ENCODE assay signal across 9 cellular contexts in genomic region chr17:17808706-17809432, GRCh38. TPM values are rescaled to one million over a fixed set of nuclear protein-coding genes. Genes with fewer than 3 reads are reported as not detected.
DNase-seq lines count a peak whose midpoint lies in the region; ATAC-seq, FAIRE-seq and TF ChIP-seq lines count a peak whose summit lies in the region.
"Had no signal": no experiment of that assay in that cellular context is flagged by ENCODE, and none has a peak within 500 bp of the region (broad histone marks: within the 10 kb centered on the region; RNA-seq: fewer than 3 reads in every experiment).

No MANE protein-coding gene starts in this region.

- ATAC-seq in HCT116 (no peak), HepG2 (no peak), GM18870 (IDR thresholded peaks at IDR 0.05; ENCODE audit: unreplicated experiment) (no peak)

- peaks cover 8 to 34% of the 10 kb centered on the region in 2 experiments; a peak in 3 of 4 replicates for H3K4me1 ChIP-seq in HCT116 (ENCODE audit: control insufficient read depth in 1 of 2, insufficient read depth in 2 of 2, low read length in 2 of 2)
- peaks cover 47% of the 10 kb centered on the region for H3K4me1 ChIP-seq in HepG2 (ENCODE audit: insufficient read depth, low read length)
- H3K4me1 ChIP-seq in BE2C, result peaks cover 14% of the 10 kb centered on the region

- CTCF ChIA-PET in HCT116 (lab: Charles Lee) (interaction anchor here (1.1 kb wide), 1 partner anchor 110 kb away, joined by 4 read pairs; no protein-coding TSS in a partner anchor), HepG2 (lab: Yijun Ruan, JAX; ENCODE audit: low intra/inter-chr PET ratio, low total read pairs) (no interaction called here)

- TF ChIP-seq POLR2A in HCT116 (IDR thresholded peaks at IDR 0.05; ENCODE audit: borderline replicate concordance, extremely low read depth, insufficient read depth, insufficient read length) (no peak), HepG2 (IDR thresholded peaks at IDR 0.05; ENCODE audit: insufficient read depth in 1 of 2, low read depth in 2 of 2, low read length in 2 of 2) (no peak)

- H3K27me3 ChIP-seq in GM06990 (replicated peaks; ENCODE audit: control insufficient read depth, insufficient read depth, low read length) (no peaks in the 10 kb centered on the region), HCT116 (ENCODE audit: insufficient read depth, low read length) (no peaks in the 10 kb centered on the region), HepG2 (ENCODE audit: control insufficient read depth in 1 of 2, insufficient read depth in 2 of 2, low read length in 2 of 2) (no peaks in the 10 kb centered on the region), BE2C (no peaks in the 10 kb centered on the region)

- POLR2A ChIA-PET in HCT116 (lab: Charles Lee) (interaction anchor here (0.7 to 2.1 kb wide), 2 partner anchors 24 to 27 kb away, joined by 4 to 6 read pairs; partner anchors contain the start of gene SREBF1), HepG2 (lab: Yijun Ruan, JAX) (no interaction called here)

- peaks cover 6% of the 10 kb centered on the region; the same call in 1 of the 2 replicates for H3K79me2 ChIP-seq in HCT116 (ENCODE audit: insufficient read depth, low read length)
- H3K79me2 ChIP-seq in HepG2 (ENCODE audit: insufficient read depth, low read length), result no peaks in the 10 kb centered on the region

- H3K27ac ChIP-seq in HCT116 (ENCODE audit: low read depth, low read length) (peak overlapping the region; percentile 18; the same call in 1 of the 2 replicates), HepG2 (ENCODE audit: extremely low read length, insufficient read depth, low read length) (no peak overlapping the region)

- RAD21 ChIA-PET in HCT116 (lab: Charles Lee; ENCODE audit: low non-redundant PET in 1 of 2, low total read pairs in 2 of 2, uncharacterized antibody in 2 of 2, unreplicated experiment in 2 of 2), result interaction anchor here in 1 of 2 experiments (0.6 kb wide), 1 partner anchor 35 kb away, joined by 4 read pairs; no protein-coding TSS in a partner anchor

- no peak for FAIRE-seq in HepG2 (lab: Jason Lieb, UNC)

- H3K36me3 ChIP-seq in GM06990 (ENCODE audit: control insufficient read depth, insufficient read depth, low read length), result peaks cover 11% of the 10 kb centered on the region
- H3K36me3 ChIP-seq in HCT116 (ENCODE audit: control insufficient read depth in 1 of 2, insufficient read depth in 2 of 2, low read length in 2 of 2), result peaks cover 0 to 34% of the 10 kb centered on the region in 2 experiments
- H3K36me3 ChIP-seq in HepG2 (replicated peaks in 1 of 2; ENCODE audit: control insufficient read depth in 1 of 2, insufficient read depth in 2 of 2, low read length in 2 of 2), result peaks cover 11% of the 10 kb centered on the region in 2 experiments
- H3K36me3 ChIP-seq in BE2C, result peaks cover 33% of the 10 kb centered on the region

- TF ChIP-seq EP300 in HepG2 (IDR thresholded peaks at IDR 0.05; ENCODE audit: low read depth in 2 of 2, low read length in 2 of 2) (no peak), HepG2 (CRISPR knock-in tag; IDR thresholded peaks at IDR 0.05; ENCODE audit: borderline replicate concordance) (no peak)

- WGBS in HepG2 (ENCODE audit: low lambda C conversion rate), result 99% methylated on average over 7 of the region's 15 CpGs

- H3K4me2 ChIP-seq in HCT116 (ENCODE audit: low read length) (no peak overlapping the region), HepG2 (ENCODE audit: low read depth, low read length) (no peak overlapping the region)

- peak; percentile 70 for DNase-seq in GM06990 (ENCODE audit: extremely low read depth, insufficient read length)
- no peak for DNase-seq in HCT116 (ENCODE audit: low read depth, low spot score)
- DNase-seq in activated T-cell treated with anti-CD3 and anti-CD28 coated beads, Interleukin-2, amount 50 U/mL, for 48 hours, result peak; percentile 49 to 51
- DNase-seq in HepG2 (ENCODE audit: low spot score), result no peak
- DNase-seq in ecto neural progenitor cell (ENCODE audit: low spot score), result no peak
- DNase-seq in BE2C, result no peak
- no peak for DNase-seq in COLO829 (ENCODE audit: low spot score)
- DNase-seq: DND-41 had no signal

- H3K9me2 ChIP-seq in HCT116 (ENCODE audit: insufficient read depth), result no peaks in the 10 kb centered on the region

- BruUV-seq in HCT116 (replicated peaks; lab: Mats Ljungman, UMichigan) (no TSS peak), HepG2 (replicated peaks; lab: Mats Ljungman, UMichigan) (no TSS peak)

- in situ Hi-C loops in HepG2 (cut with HindIII; ENCODE audit: extremely low pct_ligation_motif_present, low pct_unique_long_range_greater_than_20kb), result no loop called here

- H3K9me3 ChIP-seq in HCT116 (ENCODE audit: control insufficient read depth in 1 of 2, insufficient read depth in 1 of 2, low read depth in 1 of 2, low read length in 2 of 2) (no peaks in the 10 kb centered on the region), HepG2 (ENCODE audit: low read length) (no peaks in the 10 kb centered on the region), BE2C (no peaks in the 10 kb centered on the region)

- H3K9ac ChIP-seq in HCT116 (ENCODE audit: low read length) (no peak overlapping the region), HepG2 (ENCODE audit: insufficient read depth, low read depth, low read length) (no peak overlapping the region)

- no peak overlapping the region for H2AFZ ChIP-seq in HCT116 (ENCODE audit: low read depth, low read length, poor library complexity, severe bottlenecking)
- H2AFZ ChIP-seq in HepG2 (ENCODE audit: low read length), result no peak overlapping the region

- TF ChIP-seq RAD21 in HCT116 (IDR thresholded peaks at IDR 0.05; ENCODE audit: low read depth), result no peak
- no peak for TF ChIP-seq RAD21 in HepG2 (CRISPR knock-in tag; IDR thresholded peaks at IDR 0.05)

- intact Hi-C loops in HCT116 (cut with micrococcal nuclease), result no loop called here
- intact Hi-C loops in HepG2 (cut with micrococcal nuclease; ENCODE audit: unreplicated experiment), result no loop called here

- H3K4me3 ChIP-seq in GM06990 (replicated peaks; ENCODE audit: low read depth, low read length) (no peak overlapping the region), HCT116 (replicated peaks in 1 of 2; ENCODE audit: low read depth in 1 of 2, low read length in 2 of 2) (no peak overlapping the region), HepG2 (replicated peaks in 1 of 3; ENCODE audit: insufficient read depth in 1 of 3, low read depth in 2 of 3, low read length in 3 of 3) (no peak overlapping the region), BE2C (ENCODE audit: low read depth, low read length) (no peak overlapping the region)

- TF ChIP-seq CTCF in GM06990 (IDR thresholded peaks at IDR 0.05; ENCODE audit: insufficient read depth, low read length, poor library complexity, severe bottlenecking) (no peak), HCT116 (IDR thresholded peaks at IDR 0.05 in 2 of 3, conservative IDR thresholded peaks at IDR 0.05 in 1 of 3; ENCODE audit: borderline replicate concordance in 1 of 3, insufficient read depth in 1 of 3, low read depth in 2 of 3, low read length in 2 of 3) (no peak), HepG2 (CRISPR knock-in tag; IDR thresholded peaks at IDR 0.05) (no peak), BE2C (IDR thresholded peaks at IDR 0.05; ENCODE audit: low read depth, low read length) (no peak)

- H4K20me1 ChIP-seq in HCT116 (ENCODE audit: insufficient read depth), result no peaks in the 10 kb centered on the region
- H4K20me1 ChIP-seq in HepG2 (ENCODE audit: insufficient read depth, low read length), result 0 out of 2 replicates have a peak, but pooled peaks cover 4% of the 10 kb centered on the region

TF ChIP-seq in HCT116, 20 proteins besides CTCF, POLR2A, EP300 and RAD21:
- TF ChIP-seq SRF (IDR thresholded peaks at IDR 0.05; ENCODE audit: low read depth) (no peak), ELF1 (IDR thresholded peaks at IDR 0.05; ENCODE audit: borderline replicate concordance, low read depth) (no peak), YY1 (IDR thresholded peaks at IDR 0.05; ENCODE audit: extremely low read depth, insufficient replicate concordance, low read depth, low read length) (no peak), ZFX (IDR thresholded peaks at IDR 0.05) (no peak)
TF ChIP-seq in HCT116: peak in this region for 0.

TF ChIP-seq in HepG2, 621 proteins besides CTCF, POLR2A, EP300 and RAD21 (continues in another document):
- 0 out of 2 replicates have a peak, but pooled peaks have one; percentile 54 for TF ChIP-seq KDM1A (CRISPR knock-in tag; IDR thresholded peaks at IDR 0.05)

RNA-seq across cellular contexts. Expression of gene SREBF1, which starts 27.9 kb away (rescaled TPM):
- total RNA-seq in HCT116 (2021; ENCODE audit: unreplicated experiment), result 298 TPM
- 252 and 301 TPM in 2 replicates for polyA plus RNA-seq in HCT116 (2012)
- 12.6 and 34.3 TPM in 2 replicates for total RNA-seq in HepG2 (2016; rRNA removed; fragmentation: Illumina TruSeq; extraction: Trizol)
- total RNA-seq in HepG2 (2016; cell fraction: cytosol; rRNA removed; fragmentation: Illumina TruSeq; extraction: Trizol; ENCODE audit: low read depth), result 17.8 and 21.9 TPM in 2 replicates
- total RNA-seq in HepG2 (2016; cell fraction: insoluble cytoplasmic fraction; rRNA removed; fragmentation: Illumina TruSeq; extraction: Trizol), result 11.7 and 40.3 TPM in 2 replicates
- 12.6 and 16.8 TPM in 2 replicates for total RNA-seq in HepG2 (2016; cell fraction: membrane; rRNA removed; fragmentation: Illumina TruSeq; extraction: Trizol)
- 53.2 and 57.7 TPM in 2 replicates for total RNA-seq in HepG2 (2016; cell fraction: nucleus; rRNA removed; fragmentation: Illumina TruSeq; extraction: Trizol)
- 38.0 and 57.5 TPM in 2 replicates for polyA plus RNA-seq in HepG2 (2011; rRNA removed)
- polyA plus RNA-seq in HepG2 (2011; cell fraction: cytosol; rRNA removed), result 16.6 and 23.2 TPM in 2 replicates
- polyA plus RNA-seq in HepG2 (2011; cell fraction: nucleus; rRNA removed), result 385 and 409 TPM in 2 replicates
- polyA plus RNA-seq in HepG2 (2012), result 60.2 and 60.8 TPM in 2 replicates
- 3.6 and 4.8 TPM in 2 replicates for polyA plus RNA-seq in HepG2 (2016; cell fraction: cytosol; fragmentation: Illumina TruSeq; extraction: Trizol; ENCODE audit: low read depth)
- 11.3 and 14.1 TPM in 2 replicates for polyA plus RNA-seq in HepG2 (2016; cell fraction: insoluble cytoplasmic fraction; fragmentation: Illumina TruSeq; extraction: Trizol; ENCODE audit: low read depth)
- polyA plus RNA-seq in HepG2 (2016; cell fraction: membrane; fragmentation: Illumina TruSeq; extraction: Trizol; ENCODE audit: low read depth), result 7.4 and 8.0 TPM in 2 replicates
- 156 and 162 TPM in 2 replicates for polyA plus RNA-seq in HepG2 (2016; cell fraction: nucleus; fragmentation: Illumina TruSeq; extraction: Trizol; ENCODE audit: insufficient read depth, low read depth)
- polyA minus RNA-seq in HepG2 (2011; rRNA and poly(A)+ RNA removed; ENCODE audit: low replicate concordance), result 70.2 and 130 TPM in 2 replicates
- 35.3 and 56.1 TPM in 2 replicates for polyA minus RNA-seq in HepG2 (2011; cell fraction: cytosol; rRNA and poly(A)+ RNA removed)
- 93.2 and 119 TPM in 2 replicates for polyA minus RNA-seq in HepG2 (2011; cell fraction: nucleus; rRNA and poly(A)+ RNA removed)
- 73.2 TPM for polyA plus RNA-seq in BE2C (2012; ENCODE audit: insufficient read depth, insufficient read length, low read depth)

Comparison
In these comparisons a context has a peak if more than half of its experiments do, and no peak if none do; other contexts are left out.
1. DNase-seq: peak in GM06990 (single experiment) and activated T-cell treated with anti-CD3 and anti-CD28 coated beads, Interleukin-2, amount 50 U/mL, for 48 hours (2 of 2); none in HCT116 (single experiment), HepG2 (single experiment), ecto neural progenitor cell (single experiment), BE2C (single experiment) and COLO829 (single experiment).